8 cellular contexts compared by ENCODE assay signal in genomic region chr9:128927731-128928411, GRCh38. TPM values are rescaled to one million over a fixed set of nuclear protein-coding genes. Genes with fewer than 3 reads are reported as not detected.
DNase-seq lines count a peak whose midpoint lies in the region; ATAC-seq and TF ChIP-seq lines count a peak whose summit lies in the region.

No MANE protein-coding gene starts in this region.

- TF ChIP-seq CTCF in HFFc6 (IDR thresholded peaks at IDR 0.05) = peak; percentile 93
- TF ChIP-seq CTCF in Peyer's patch (IDR thresholded peaks at IDR 0.05) = peak; percentile 79 to 93 (median 90)
- TF ChIP-seq CTCF in prostate gland (IDR thresholded peaks at IDR 0.05) = peak; percentile 83 to 97 (median 96)

- peak overlapping the region in 4 of 7 donors; percentile 5 to 60 (median 20) for H3K27ac Mint-ChIP-seq in CD4-positive, alpha-beta memory T cell
- peak overlapping the region; percentile 51 for H3K27ac Mint-ChIP-seq in HFFc6

- no peaks in the 10 kb centered on the region for H3K36me3 Mint-ChIP-seq in CD4-positive, alpha-beta memory T cell
- no peaks in the 10 kb centered on the region for H3K36me3 Mint-ChIP-seq in HFFc6 (ENCODE audit: low read depth)

- H3K27ac ChIP-seq in CD4-positive, alpha-beta memory T cell (ENCODE audit: low read depth, low read length) = no peak overlapping the region
- H3K27ac ChIP-seq in Peyer's patch = no peak overlapping the region
- H3K27ac ChIP-seq in prostate gland = peak overlapping the region; percentile 41 to 50

- no peak overlapping the region for H3K4me3 Mint-ChIP-seq in CD4-positive, alpha-beta memory T cell
- H3K4me3 Mint-ChIP-seq in HFFc6 = no peak overlapping the region

- POLR2A ChIA-PET in CD4-positive, alpha-beta memory T cell (lab: Charles Lee; ENCODE audit: partially characterized antibody) = interaction anchor here (1.0 to 2.0 kb wide), 3 partner anchors 47 to 66 kb away, joined by 3 to 5 read pairs (median 3); no protein-coding TSS in a partner anchor

- ATAC-seq in HG02973 (IDR thresholded peaks at IDR 0.05; ENCODE audit: unreplicated experiment) (no peak), GM19467 (IDR thresholded peaks at IDR 0.05; ENCODE audit: unreplicated experiment) (no peak)

- DNase-seq in CD4-positive, alpha-beta memory T cell = peak in 4 of 5 donors; percentile 44 to 61 (median 49)
- no peak for DNase-seq in HFFc6
- DNase-seq in Peyer's patch = peak in 2 of 3 donors; percentile 43 to 81
- DNase-seq in activated T-helper 9 cell treated with anti-CD3 and anti-CD28 coated beads, Interleukin-2, amount 50 U/mL, for 16 hours (ENCODE audit: low read depth) = peak; percentile 20
- peak; percentile 67 for DNase-seq in germinal center (ENCODE audit: low spot score)
- peak; percentile 49 for DNase-seq in prostate gland (ENCODE audit: low spot score)

- no peak for TF ChIP-seq POLR2A in Peyer's patch (IDR thresholded peaks at IDR 0.05)
- no peak for TF ChIP-seq POLR2A in prostate gland (IDR thresholded peaks at IDR 0.05)

- peaks cover 4 to 13% (median 11%) of the 10 kb centered on the region in 4 donors for H3K4me1 Mint-ChIP-seq in CD4-positive, alpha-beta memory T cell
- peaks cover 7% of the 10 kb centered on the region for H3K4me1 Mint-ChIP-seq in HFFc6 (ENCODE audit: low read depth)

- H3K4me3 ChIP-seq in CD4-positive, alpha-beta memory T cell (ENCODE audit: low read length in 2 of 2) = no peak overlapping the region
- H3K4me3 ChIP-seq in Peyer's patch = no peak overlapping the region
- H3K4me3 ChIP-seq in prostate gland = no peak overlapping the region

- H3K4me1 ChIP-seq in CD4-positive, alpha-beta memory T cell (ENCODE audit: insufficient read depth, low read length) = peaks cover 8% of the 10 kb centered on the region
- H3K4me1 ChIP-seq in Peyer's patch (peaks cover 0 to 3% (median 0%) of the 10 kb centered on the region in 4 donors), prostate gland (replicated peaks) (peaks cover 3% of the 10 kb centered on the region)

- CTCF ChIA-PET in CD4-positive, alpha-beta memory T cell (lab: Charles Lee; ENCODE audit: partially characterized antibody) = interaction anchor here (0.5 to 9.8 kb wide), 35 partner anchors 9 to 566 kb away, joined by 3 to 332 read pairs (median 6); partner anchors contain the start of genes DOLK, ENDOG, KYAT1 and LRRC8A

- no peaks in the 10 kb centered on the region for H3K27me3 ChIP-seq in CD4-positive, alpha-beta memory T cell (ENCODE audit: insufficient read depth, low read length)
- H3K27me3 ChIP-seq in Peyer's patch = no peaks in the 10 kb centered on the region
- H3K27me3 ChIP-seq in prostate gland (replicated peaks; ENCODE audit: insufficient read depth) = no peaks in the 10 kb centered on the region

- intact Hi-C loops in CD4-positive, alpha-beta memory T cell (cut with micrococcal nuclease) = loop anchor here (1.0 kb wide), 3 partner anchors 26 to 65 kb away; partner anchors contain the start of gene LRRC8A
- intact Hi-C loops in prostate gland (cut with DNase I) = loop anchor here (1.0 to 10.0 kb wide), 2 partner anchors 65 to 1413 kb away; no protein-coding TSS in a partner anchor

- no peaks in the 10 kb centered on the region for H3K9me3 Mint-ChIP-seq in CD4-positive, alpha-beta memory T cell
- no peaks in the 10 kb centered on the region for H3K9me3 Mint-ChIP-seq in HFFc6

- H3K36me3 ChIP-seq in CD4-positive, alpha-beta memory T cell (ENCODE audit: insufficient read depth, low read length) = no peaks in the 10 kb centered on the region
- H3K36me3 ChIP-seq in Peyer's patch = no peaks in the 10 kb centered on the region
- H3K36me3 ChIP-seq in prostate gland = no peaks in the 10 kb centered on the region

- no peaks in the 10 kb centered on the region for H3K27me3 Mint-ChIP-seq in CD4-positive, alpha-beta memory T cell
- no peaks in the 10 kb centered on the region; the same call in 1 of the 2 replicates for H3K27me3 Mint-ChIP-seq in HFFc6 (ENCODE audit: insufficient read depth)

- H3K9me3 ChIP-seq in CD4-positive, alpha-beta memory T cell (ENCODE audit: control insufficient read depth in 1 of 2, low read length in 2 of 2) = no peaks in the 10 kb centered on the region
- H3K9me3 ChIP-seq in Peyer's patch (no peaks in the 10 kb centered on the region), prostate gland (no peaks in the 10 kb centered on the region)

- WGBS in prostate gland = 24% methylated on average over 10 of the region's 10 CpGs

RNA-seq across cellular contexts. Expression of gene PHYHD1, which starts 7.1 kb away (rescaled TPM):
- total RNA-seq in CD4-positive, alpha-beta memory T cell = 1 to 10 TPM; 1.7 to 2.2 TPM
- polyA plus RNA-seq in CD4-positive, alpha-beta memory T cell = not detected
- 10 to 100 TPM in 3 of 6 experiments, 1 to 10 TPM in 3; 6.8 to 13.9 (median 10.0) TPM for total RNA-seq in HFFc6 (2021; fragmentation: NEBNext Ultra II Directional; extraction: Animal tissue kit (Norgen Biotek cat#: 25700))
- 10 to 100 TPM in 1 of 4 donors, 1 to 10 TPM in 2, not detected in 1; 4.4 to 23.9 (median 7.5) TPM for total RNA-seq in Peyer's patch
- total RNA-seq in prostate gland = 10 to 100 TPM; 36.4 to 50.9 TPM

RNA-seq across cellular contexts. Expression of gene DOLK, which starts 19.5 kb away (rescaled TPM):
- total RNA-seq in CD4-positive, alpha-beta memory T cell = 10 to 100 TPM in 1 of 2 experiments, 1 to 10 TPM in 1; 9.9 to 12.9 TPM
- 10 to 100 TPM in 1 of 2 donors, 1 to 10 TPM in 1; 9.1 to 11.7 TPM for polyA plus RNA-seq in CD4-positive, alpha-beta memory T cell
- total RNA-seq in HFFc6 (2021; fragmentation: NEBNext Ultra II Directional; extraction: Animal tissue kit (Norgen Biotek cat#: 25700)) = 10 to 100 TPM; 27.8 to 34.4 (median 31.6) TPM
- total RNA-seq in Peyer's patch (10 to 100 TPM in 2 of 4 donors, 1 to 10 TPM in 2; 4.1 to 12.3 (median 10.6) TPM), prostate gland (10 to 100 TPM; 26.6 to 27.3 TPM)

RNA-seq across cellular contexts. Expression of gene NUP188, which starts 19.6 kb away (rescaled TPM):
- 10 to 100 TPM; 70.1 to 70.8 TPM for total RNA-seq in CD4-positive, alpha-beta memory T cell
- 10 to 100 TPM; 27.2 to 39.4 TPM for polyA plus RNA-seq in CD4-positive, alpha-beta memory T cell
- 10 to 100 TPM; 42.1 to 58.2 (median 54.2) TPM for total RNA-seq in HFFc6 (2021; fragmentation: NEBNext Ultra II Directional; extraction: Animal tissue kit (Norgen Biotek cat#: 25700))
- total RNA-seq in Peyer's patch = 100 to 1,000 TPM in 1 of 4 donors, 10 to 100 TPM in 3; 28.2 to 101 (median 47.9) TPM
- total RNA-seq in prostate gland = 10 to 100 TPM; 34.6 to 88.6 TPM

RNA-seq across cellular contexts. Expression of gene LRRC8A, which starts 45.9 kb away (rescaled TPM):
- total RNA-seq in CD4-positive, alpha-beta memory T cell = 10 to 100 TPM; 24.4 to 26.4 TPM
- polyA plus RNA-seq in CD4-positive, alpha-beta memory T cell = 10 to 100 TPM; 18.7 to 40.6 TPM
- 10 to 100 TPM; 37.8 to 51.9 (median 39.6) TPM for total RNA-seq in HFFc6 (2021; fragmentation: NEBNext Ultra II Directional; extraction: Animal tissue kit (Norgen Biotek cat#: 25700))
- total RNA-seq in Peyer's patch = 10 to 100 TPM; 20.0 to 39.2 (median 27.0) TPM
- 10 to 100 TPM; 78.2 to 78.8 TPM for total RNA-seq in prostate gland

RNA-seq across cellular contexts. Expression of gene KYAT1, which starts 46.1 kb away (rescaled TPM):
- total RNA-seq in CD4-positive, alpha-beta memory T cell = 10 to 100 TPM in 1 of 2 experiments, 1 to 10 TPM in 1; 9.8 to 12.4 TPM
- 10 to 100 TPM; 11.0 to 11.6 TPM for polyA plus RNA-seq in CD4-positive, alpha-beta memory T cell
- total RNA-seq in HFFc6 (2021; fragmentation: NEBNext Ultra II Directional; extraction: Animal tissue kit (Norgen Biotek cat#: 25700)) = 1 to 10 TPM; 6.7 to 9.0 (median 8.3) TPM
- total RNA-seq in Peyer's patch (10 to 100 TPM in 1 of 4 donors, 1 to 10 TPM in 3; 4.6 to 14.9 (median 8.7) TPM), prostate gland (10 to 100 TPM; 13.1 to 24.1 TPM)

Comparison
In these comparisons a context has a peak if more than half of its experiments do, and no peak if none do; other contexts are left out.
1. H3K27ac ChIP-seq: peak in prostate gland (2 of 2); none in CD4-positive, alpha-beta memory T cell (single experiment) and Peyer's patch (0 of 4).
2. Peak in every context shown above with its lines, with median percentiles within 50 percentile points of each other: CTCF ChIP-seq.